Comparison of ENCODE assay signal across 1 cellular context in the genomic region with DNA sequence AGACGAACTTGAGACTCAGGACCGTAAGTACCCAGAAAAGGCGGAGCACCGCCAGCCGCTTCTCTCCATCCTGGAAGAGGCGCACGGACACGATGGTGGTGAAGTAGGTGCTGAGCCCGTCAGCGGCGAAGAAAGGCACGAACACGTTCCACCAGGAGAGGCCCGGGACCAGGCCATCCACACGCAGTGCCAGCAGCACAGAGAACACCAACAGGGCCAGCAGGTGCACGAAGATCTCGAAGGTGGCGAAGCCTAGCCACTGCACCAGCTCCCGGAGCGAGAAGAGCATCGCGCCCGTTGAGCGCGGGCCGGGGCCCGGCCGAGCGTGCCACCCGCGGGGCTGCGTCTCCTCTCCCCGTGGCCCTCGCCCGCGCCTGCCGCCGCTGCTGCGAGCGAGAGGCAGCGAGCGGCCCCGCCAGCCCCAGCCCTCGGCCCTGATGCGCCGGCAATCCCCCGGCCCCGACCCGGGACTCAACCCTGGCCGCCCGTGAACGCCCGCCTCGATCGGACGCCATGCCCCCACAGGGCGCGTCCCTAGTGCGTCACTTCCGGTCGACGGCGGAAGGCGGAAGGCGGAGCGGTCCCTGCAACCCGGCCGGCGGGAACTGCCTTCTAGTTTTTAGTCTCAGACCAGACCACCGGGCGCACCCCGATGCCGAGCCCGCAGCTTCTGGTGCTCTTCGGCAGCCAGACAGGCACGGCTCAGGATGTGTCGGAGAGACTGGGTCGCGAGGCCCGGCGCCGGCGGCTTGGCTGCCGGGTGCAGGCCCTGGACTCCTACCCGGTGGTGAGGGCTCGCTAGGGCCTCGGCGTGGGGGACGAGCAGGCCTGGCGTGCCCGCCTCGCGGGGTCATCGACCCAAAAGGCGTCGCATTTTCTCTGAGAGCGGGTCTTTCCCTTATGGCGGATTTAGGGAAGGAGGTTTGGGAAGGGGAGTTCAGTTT.
TF ChIP-seq lines count a peak whose summit lies in the region.

TSS of gene NDOR1 (plus strand) at position 575 of the 944 bp plus-strand sequence. CDS start at position 653, 78 bp downstream.
A gene with protein sequence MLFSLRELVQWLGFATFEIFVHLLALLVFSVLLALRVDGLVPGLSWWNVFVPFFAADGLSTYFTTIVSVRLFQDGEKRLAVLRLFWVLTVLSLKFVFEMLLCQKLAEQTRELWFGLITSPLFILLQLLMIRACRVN (minus strand): TSS at position 523 of the 944 bp plus-strand sequence. CDS start 234 bp downstream, at position 289.

TF ChIP-seq in WTC11, 78 proteins besides CTCF, POLR2A, EP300 and RAD21 (continued from another document):
- TF ChIP-seq, protein P1, sequence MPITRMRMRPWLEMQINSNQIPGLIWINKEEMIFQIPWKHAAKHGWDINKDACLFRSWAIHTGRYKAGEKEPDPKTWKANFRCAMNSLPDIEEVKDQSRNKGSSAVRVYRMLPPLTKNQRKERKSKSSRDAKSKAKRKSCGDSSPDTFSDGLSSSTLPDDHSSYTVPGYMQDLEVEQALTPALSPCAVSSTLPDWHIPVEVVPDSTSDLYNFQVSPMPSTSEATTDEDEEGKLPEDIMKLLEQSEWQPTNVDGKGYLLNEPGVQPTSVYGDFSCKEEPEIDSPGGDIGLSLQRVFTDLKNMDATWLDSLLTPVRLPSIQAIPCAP (CRISPR knock-in tag; IDR thresholded peaks at IDR 0.05) = no peak
- no peak; the same call in 1 of the 2 replicates for TF ChIP-seq JUN (CRISPR knock-in tag; IDR thresholded peaks at IDR 0.05)
- TF ChIP-seq, protein P2, sequence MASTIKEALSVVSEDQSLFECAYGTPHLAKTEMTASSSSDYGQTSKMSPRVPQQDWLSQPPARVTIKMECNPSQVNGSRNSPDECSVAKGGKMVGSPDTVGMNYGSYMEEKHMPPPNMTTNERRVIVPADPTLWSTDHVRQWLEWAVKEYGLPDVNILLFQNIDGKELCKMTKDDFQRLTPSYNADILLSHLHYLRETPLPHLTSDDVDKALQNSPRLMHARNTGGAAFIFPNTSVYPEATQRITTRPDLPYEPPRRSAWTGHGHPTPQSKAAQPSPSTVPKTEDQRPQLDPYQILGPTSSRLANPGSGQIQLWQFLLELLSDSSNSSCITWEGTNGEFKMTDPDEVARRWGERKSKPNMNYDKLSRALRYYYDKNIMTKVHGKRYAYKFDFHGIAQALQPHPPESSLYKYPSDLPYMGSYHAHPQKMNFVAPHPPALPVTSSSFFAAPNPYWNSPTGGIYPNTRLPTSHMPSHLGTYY (CRISPR knock-in tag; IDR thresholded peaks at IDR 0.05) = no peak
- TF ChIP-seq, protein P3, sequence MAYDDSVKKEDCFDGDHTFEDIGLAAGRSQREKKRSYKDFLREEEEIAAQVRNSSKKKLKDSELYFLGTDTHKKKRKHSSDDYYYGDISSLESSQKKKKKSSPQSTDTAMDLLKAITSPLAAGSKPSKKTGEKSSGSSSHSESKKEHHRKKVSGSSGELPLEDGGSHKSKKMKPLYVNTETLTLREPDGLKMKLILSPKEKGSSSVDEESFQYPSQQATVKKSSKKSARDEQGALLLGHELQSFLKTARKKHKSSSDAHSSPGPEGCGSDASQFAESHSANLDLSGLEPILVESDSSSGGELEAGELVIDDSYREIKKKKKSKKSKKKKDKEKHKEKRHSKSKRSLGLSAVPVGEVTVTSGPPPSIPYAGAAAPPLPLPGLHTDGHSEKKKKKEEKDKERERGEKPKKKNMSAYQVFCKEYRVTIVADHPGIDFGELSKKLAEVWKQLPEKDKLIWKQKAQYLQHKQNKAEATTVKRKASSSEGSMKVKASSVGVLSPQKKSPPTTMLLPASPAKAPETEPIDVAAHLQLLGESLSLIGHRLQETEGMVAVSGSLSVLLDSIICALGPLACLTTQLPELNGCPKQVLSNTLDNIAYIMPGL (CRISPR knock-in tag; IDR thresholded peaks at IDR 0.05) = peak; percentile 64; the same call in 1 of the 2 replicates
- TF ChIP-seq FOXK1 (CRISPR knock-in tag; IDR thresholded peaks at IDR 0.05) = peak; percentile 96
- TF ChIP-seq ZNF317 (CRISPR knock-in tag; IDR thresholded peaks at IDR 0.05; ENCODE audit: borderline replicate concordance, low read depth) = no peak
- TF ChIP-seq, protein P4, sequence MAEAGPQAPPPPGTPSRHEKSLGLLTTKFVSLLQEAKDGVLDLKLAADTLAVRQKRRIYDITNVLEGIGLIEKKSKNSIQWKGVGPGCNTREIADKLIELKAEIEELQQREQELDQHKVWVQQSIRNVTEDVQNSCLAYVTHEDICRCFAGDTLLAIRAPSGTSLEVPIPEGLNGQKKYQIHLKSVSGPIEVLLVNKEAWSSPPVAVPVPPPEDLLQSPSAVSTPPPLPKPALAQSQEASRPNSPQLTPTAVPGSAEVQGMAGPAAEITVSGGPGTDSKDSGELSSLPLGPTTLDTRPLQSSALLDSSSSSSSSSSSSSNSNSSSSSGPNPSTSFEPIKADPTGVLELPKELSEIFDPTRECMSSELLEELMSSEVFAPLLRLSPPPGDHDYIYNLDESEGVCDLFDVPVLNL (CRISPR knock-in tag; IDR thresholded peaks at IDR 0.05; ENCODE audit: borderline replicate concordance, low read depth) = peak; percentile 72
- TF ChIP-seq, protein P5, sequence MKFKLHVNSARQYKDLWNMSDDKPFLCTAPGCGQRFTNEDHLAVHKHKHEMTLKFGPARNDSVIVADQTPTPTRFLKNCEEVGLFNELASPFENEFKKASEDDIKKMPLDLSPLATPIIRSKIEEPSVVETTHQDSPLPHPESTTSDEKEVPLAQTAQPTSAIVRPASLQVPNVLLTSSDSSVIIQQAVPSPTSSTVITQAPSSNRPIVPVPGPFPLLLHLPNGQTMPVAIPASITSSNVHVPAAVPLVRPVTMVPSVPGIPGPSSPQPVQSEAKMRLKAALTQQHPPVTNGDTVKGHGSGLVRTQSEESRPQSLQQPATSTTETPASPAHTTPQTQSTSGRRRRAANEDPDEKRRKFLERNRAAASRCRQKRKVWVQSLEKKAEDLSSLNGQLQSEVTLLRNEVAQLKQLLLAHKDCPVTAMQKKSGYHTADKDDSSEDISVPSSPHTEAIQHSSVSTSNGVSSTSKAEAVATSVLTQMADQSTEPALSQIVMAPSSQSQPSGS (CRISPR knock-in tag; IDR thresholded peaks at IDR 0.05; ENCODE audit: borderline replicate concordance, low read depth) = no peak
- TF ChIP-seq NR2C2 (CRISPR knock-in tag; IDR thresholded peaks at IDR 0.05) = 0 out of 2 replicates have a peak, but pooled peaks have one; percentile 8
- peak; percentile 77; the same call in 1 of the 2 replicates for TF ChIP-seq MYBL2 (CRISPR knock-in tag; IDR thresholded peaks at IDR 0.05)
- TF ChIP-seq CREM (CRISPR knock-in tag; IDR thresholded peaks at IDR 0.05) = peak; percentile 99
- no peak for TF ChIP-seq MXD4 (CRISPR knock-in tag; IDR thresholded peaks at IDR 0.05; ENCODE audit: borderline replicate concordance)
- no peak for TF ChIP-seq NR3C1 (CRISPR knock-in tag; conservative IDR thresholded peaks at IDR 0.05; ENCODE audit: low read depth)
- TF ChIP-seq SOX15 (CRISPR knock-in tag; IDR thresholded peaks at IDR 0.05) = no peak
- no peak for TF ChIP-seq ZNF232 (CRISPR knock-in tag; IDR thresholded peaks at IDR 0.05)
- no peak for TF ChIP-seq GTF2I (CRISPR knock-in tag; conservative IDR thresholded peaks at IDR 0.05)
TF ChIP-seq in WTC11: peak in this region for 17.
